In the genomic region with DNA sequence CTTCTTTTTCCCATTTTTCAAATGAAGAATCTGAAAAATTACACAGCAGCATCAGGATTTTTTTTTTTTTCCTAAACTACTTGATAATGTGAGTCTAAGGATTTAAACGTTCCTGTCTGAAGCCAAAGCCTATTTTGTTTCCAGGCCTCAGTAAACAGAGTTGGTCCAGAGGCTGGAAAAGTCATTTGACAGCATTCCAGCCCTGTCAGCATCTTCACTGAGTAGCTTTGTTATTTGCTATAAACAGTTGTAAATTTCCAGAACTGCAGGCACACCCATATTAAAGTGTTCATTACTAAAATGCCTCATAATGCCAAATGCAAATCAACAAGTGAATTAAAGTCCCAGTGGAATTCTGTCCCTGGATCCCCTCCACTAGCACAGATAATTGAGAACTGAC, we compare ENCODE assay signal across 16 cellular contexts. TPM values are rescaled to one million over a fixed set of nuclear protein-coding genes. Genes with fewer than 3 reads are reported as not detected.
A peak's percentile ranks its signal among the peaks of the same experiment; 100 is the strongest.
DNase-seq lines count a peak whose midpoint lies in the region; ATAC-seq and TF ChIP-seq lines count a peak whose summit lies in the region.
"Had no signal": no experiment of that assay in that cellular context is flagged by ENCODE, and none has a peak within 500 bp of the region (broad histone marks: within the 10 kb centered on the region; RNA-seq: fewer than 3 reads in every experiment).

No MANE protein-coding gene starts in this region.

- H3K36me3 Mint-ChIP-seq in CD4-positive, alpha-beta memory T cell = peaks cover 0 to 5% of the 10 kb centered on the region in 2 donors

- peak overlapping the region in 3 of 7 donors; percentile 20 to 37 (median 27) for H3K27ac Mint-ChIP-seq in CD4-positive, alpha-beta memory T cell

- in situ Hi-C loops in transverse colon (cut with MboI; ENCODE audit: low pct_ligation_motif_present in 1 of 4, low pct_unique_long_range_greater_than_20kb in 1 of 4, low sequenced_read_pairs in 3 of 4) = no loop called here

- no peaks in the 10 kb centered on the region for H3K27me3 ChIP-seq in muscle layer of colon (ENCODE audit: control insufficient read depth in 1 of 2, insufficient read depth in 2 of 2, low read length in 2 of 2)
- no peaks in the 10 kb centered on the region for H3K27me3 ChIP-seq in transverse colon
- no peaks in the 10 kb centered on the region for H3K27me3 ChIP-seq in CD4-positive, alpha-beta memory T cell (ENCODE audit: insufficient read depth, low read length)

- no peak overlapping the region for H3K4me3 ChIP-seq in fibroblast of the aortic adventitia (ENCODE audit: low read depth, low read length)
- no peak overlapping the region for H3K4me3 ChIP-seq in muscle layer of colon (ENCODE audit: low read depth in 1 of 2, low read length in 2 of 2)
- H3K4me3 ChIP-seq in transverse colon = no peak overlapping the region
- no peak overlapping the region for H3K4me3 ChIP-seq in CD4-positive, alpha-beta memory T cell (ENCODE audit: low read length in 2 of 2)
- H3K4me3 ChIP-seq: lung had no signal

- H3K27ac ChIP-seq in muscle layer of colon (ENCODE audit: low read depth, low read length) (peak overlapping the region; percentile 65), transverse colon (peak overlapping the region; percentile 76 to 99 (median 96))
- H3K27ac ChIP-seq in CD4-positive, alpha-beta memory T cell (ENCODE audit: low read depth, low read length) = no peak overlapping the region

- H3K4me1 ChIP-seq in muscle layer of colon (ENCODE audit: insufficient read depth, low read length) (peaks cover 60% of the 10 kb centered on the region), transverse colon (peaks cover 37 to 90% (median 65%) of the 10 kb centered on the region in 4 donors)
- H3K4me1 ChIP-seq in CD4-positive, alpha-beta memory T cell (ENCODE audit: insufficient read depth, low read length) = peaks cover 21% of the 10 kb centered on the region

- WGBS in transverse colon (ENCODE audit: low coverage in 1 of 2), 2 donors = 17% methylated on average over 1 of the region's 1 CpG

- POLR2A ChIA-PET in CD4-positive, alpha-beta memory T cell (lab: Charles Lee; ENCODE audit: partially characterized antibody) = interaction anchor here (0.6 to 16.1 kb wide), 2 partner anchors 33 to 34 kb away, joined by 3 to 760 read pairs; partner anchors contain the start of gene KMT2E

- TF ChIP-seq CTCF in fibroblast of the aortic adventitia (IDR thresholded peaks at IDR 0.05; ENCODE audit: insufficient read depth, low read length) (no peak), transverse colon (IDR thresholded peaks at IDR 0.05) (no peak)

- DNase-seq in DMS 273 (lab: John Stamatoyannopoulos, UW; ENCODE audit: unreplicated experiment) = peak; percentile 45
- DNase-seq in DMS 273 treated with DMSO at 0.1 percent for 48 hours (lab: John Stamatoyannopoulos, UW) = no peak
- peak; percentile 52 for DNase-seq in fibroblast of the aortic adventitia (ENCODE audit: low read depth)
- no peak for DNase-seq in transverse colon
- no peak for DNase-seq in GF-D8 (lab: John Stamatoyannopoulos, UW)
- DNase-seq in CD4-positive, alpha-beta memory T cell = no peak
- DNase-seq: 8988T; activated B cell treated with CpG ODN at 0.5 μM for 24 hours; activated gamma-delta T cell; GOT3; NCI-H1105 treated with DMSO at 0.1 percent for 48 hours; stimulated activated CD4-positive, alpha-beta T cell treated with anti-CD3 and anti-CD28 coated beads, Interleukin-15, amount 100 ng/mL, for 24 hours; stimulated activated naive CD4-positive, alpha-beta T cell had no signal

- no peaks in the 10 kb centered on the region for H3K36me3 ChIP-seq in muscle layer of colon (ENCODE audit: insufficient read depth, low read length)
- no peaks in the 10 kb centered on the region for H3K36me3 ChIP-seq in transverse colon
- H3K36me3 ChIP-seq in CD4-positive, alpha-beta memory T cell (ENCODE audit: insufficient read depth, low read length) = no peaks in the 10 kb centered on the region

- intact Hi-C loops in transverse colon (cut with DNase I; ENCODE audit: low total_unique reads) = no loop called here
- intact Hi-C loops in CD4-positive, alpha-beta memory T cell (cut with micrococcal nuclease) = no loop called here

- H3K9me3 Mint-ChIP-seq in CD4-positive, alpha-beta memory T cell = no peaks in the 10 kb centered on the region
- H3K9me3 Mint-ChIP-seq: activated B cell treated with CpG ODN at 0.5 μM for 24 hours had no signal

- H3K4me1 Mint-ChIP-seq in CD4-positive, alpha-beta memory T cell = peaks cover 12 to 26% (median 14%) of the 10 kb centered on the region in 4 donors

- no peaks in the 10 kb centered on the region for H3K27me3 Mint-ChIP-seq in CD4-positive, alpha-beta memory T cell
- H3K27me3 Mint-ChIP-seq: activated B cell treated with CpG ODN at 0.5 μM for 24 hours had no signal

- ATAC-seq in GM18498 (IDR thresholded peaks at IDR 0.05; ENCODE audit: unreplicated experiment) = no peak

- H3K9me3 ChIP-seq in muscle layer of colon (ENCODE audit: low read length) (no peaks in the 10 kb centered on the region), transverse colon (no peaks in the 10 kb centered on the region)
- no peaks in the 10 kb centered on the region for H3K9me3 ChIP-seq in CD4-positive, alpha-beta memory T cell (ENCODE audit: control insufficient read depth in 1 of 2, low read length in 2 of 2)

- CTCF ChIA-PET in CD4-positive, alpha-beta memory T cell (lab: Charles Lee; ENCODE audit: partially characterized antibody) = interaction anchor here (1.3 to 8.9 kb wide), 5 partner anchors 31 to 510 kb away, joined by 3 to 160 read pairs (median 7); no protein-coding TSS in a partner anchor

- no peak for TF ChIP-seq POLR2A in transverse colon (IDR thresholded peaks at IDR 0.05)

- H3K9ac ChIP-seq in muscle layer of colon (ENCODE audit: low read length) = no peak overlapping the region

- H3K4me3 Mint-ChIP-seq in CD4-positive, alpha-beta memory T cell = no peak overlapping the region
- H3K4me3 Mint-ChIP-seq: activated B cell treated with CpG ODN at 0.5 μM for 24 hours had no signal

- TF ChIP-seq EP300 in transverse colon (IDR thresholded peaks at IDR 0.05; ENCODE audit: low read depth) = no peak

RNA-seq across cellular contexts. Expression of gene KMT2E, which starts 35.5 kb away (rescaled TPM):
- total RNA-seq in fibroblast of the aortic adventitia (ENCODE audit: low replicate concordance) = 75.9 and 132 TPM in 2 replicates
- 100 to 1,000 TPM in 3 of 4 donors, 10 to 100 TPM in 1; 86.8 to 362 (median 178) TPM for total RNA-seq in transverse colon
- 100 to 1,000 TPM; 213 to 224 TPM for total RNA-seq in CD4-positive, alpha-beta memory T cell
- polyA plus RNA-seq in CD4-positive, alpha-beta memory T cell = 100 to 1,000 TPM; 109 to 244 TPM

Comparison
In these comparisons a context has a peak if more than half of its experiments do, and no peak if none do; other contexts are left out.
1. DNase-seq: peak in DMS 273 (single experiment) and fibroblast of the aortic adventitia (single experiment); none in DMS 273 treated with DMSO at 0.1 percent for 48 hours (single experiment), transverse colon (single experiment), GF-D8 (single experiment) and CD4-positive, alpha-beta memory T cell (0 of 5).